Comparison of ENCODE assay signal across 2 cellular contexts in the genomic region with DNA sequence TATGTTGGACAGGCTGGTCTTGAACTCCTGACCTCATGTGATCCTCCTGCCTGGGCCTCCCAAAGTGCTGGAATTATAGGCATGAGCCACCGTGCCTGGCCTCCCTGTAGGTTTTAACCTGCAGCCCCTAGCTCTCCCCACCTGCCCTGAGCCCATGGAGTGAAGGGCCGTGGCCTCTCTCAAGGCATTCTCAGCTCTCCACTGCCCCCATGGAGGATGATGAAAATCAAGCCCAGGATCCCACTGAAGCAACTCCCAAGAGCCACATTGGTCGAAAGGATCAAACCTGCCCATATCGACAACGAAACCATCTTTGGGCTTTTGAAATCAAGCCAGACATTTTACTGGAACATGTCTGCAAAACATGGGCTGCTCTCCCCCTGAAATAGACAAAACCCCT.
TF ChIP-seq lines count a peak whose summit lies in the region.

No MANE protein-coding gene starts in this region.

TF ChIP-seq in HepG2, 621 proteins besides CTCF, POLR2A, EP300 and RAD21:
- no peak for TF ChIP-seq TFE3 (CRISPR knock-in tag; IDR thresholded peaks at IDR 0.05)
- peak; percentile 46 for TF ChIP-seq STAG1 (CRISPR knock-in tag; IDR thresholded peaks at IDR 0.05)
TF ChIP-seq in HepG2: peak in this region for 1.

TF ChIP-seq in WTC11, 78 proteins besides CTCF, POLR2A, EP300 and RAD21 (continued from another document):
- TF ChIP-seq, protein P1, sequence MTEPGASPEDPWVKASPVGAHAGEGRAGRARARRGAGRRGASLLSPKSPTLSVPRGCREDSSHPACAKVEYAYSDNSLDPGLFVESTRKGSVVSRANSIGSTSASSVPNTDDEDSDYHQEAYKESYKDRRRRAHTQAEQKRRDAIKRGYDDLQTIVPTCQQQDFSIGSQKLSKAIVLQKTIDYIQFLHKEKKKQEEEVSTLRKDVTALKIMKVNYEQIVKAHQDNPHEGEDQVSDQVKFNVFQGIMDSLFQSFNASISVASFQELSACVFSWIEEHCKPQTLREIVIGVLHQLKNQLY (CRISPR knock-in tag; IDR thresholded peaks at IDR 0.05) = no peak
- no peak for TF ChIP-seq NFATC4 (CRISPR knock-in tag; IDR thresholded peaks at IDR 0.05)
- TF ChIP-seq ZNF138 (CRISPR knock-in tag; conservative IDR thresholded peaks at IDR 0.05) = no peak
- TF ChIP-seq JUN (CRISPR knock-in tag; IDR thresholded peaks at IDR 0.05) = no peak
- no peak for TF ChIP-seq AR (CRISPR knock-in tag; IDR thresholded peaks at IDR 0.05)
- TF ChIP-seq ZNF263 (CRISPR knock-in tag; IDR thresholded peaks at IDR 0.05; ENCODE audit: low read depth) = no peak
